Comparison of ENCODE assay signal across 8 cellular contexts in genomic region chr3:42159706-42160472, GRCh38.
DNase-seq lines count a peak whose midpoint lies in the region; ATAC-seq and TF ChIP-seq lines count a peak whose summit lies in the region.

No MANE protein-coding gene starts in this region.

- H3K27me3 ChIP-seq in AG04450 (ENCODE audit: control insufficient read depth, insufficient read depth, low read length), result no peaks in the 10 kb centered on the region
- no peaks in the 10 kb centered on the region for H3K27me3 ChIP-seq in mucosa of stomach (ENCODE audit: control insufficient read depth, insufficient read depth, low read length)

- H3K4me1 ChIP-seq in mucosa of stomach (ENCODE audit: control insufficient read depth, insufficient read depth, low read length), result peaks cover 31% of the 10 kb centered on the region

- peak overlapping the region; percentile 43 for H3K4me3 ChIP-seq in AG04450 (ENCODE audit: low read depth, low read length)
- peak overlapping the region; percentile 38 for H3K4me3 ChIP-seq in mucosa of stomach (ENCODE audit: low read length)

- CTCF ChIA-PET in AG04450 (lab: Charles Lee), result interaction anchor here (1.1 to 2.2 kb wide), 4 partner anchors 31 to 70 kb away, joined by 3 to 12 read pairs (median 4); no protein-coding TSS in a partner anchor

- ATAC-seq in GM18870 (IDR thresholded peaks at IDR 0.05; ENCODE audit: unreplicated experiment) (peak; percentile 69), HG03442 (IDR thresholded peaks at IDR 0.05; ENCODE audit: unreplicated experiment) (peak; percentile 77)

- H3K27ac ChIP-seq in AG04450 (ENCODE audit: low read depth, low read length), result peak overlapping the region; percentile 31

- peak overlapping the region; percentile 88 for H3K9ac ChIP-seq in mucosa of stomach (ENCODE audit: low read length)

- no peak for TF ChIP-seq CTCF in AG04450 (IDR thresholded peaks at IDR 0.05; ENCODE audit: low read depth, low read length)

- POLR2A ChIA-PET in AG04450 (lab: Yijun Ruan, JAX), result no interaction called here

- no peaks in the 10 kb centered on the region for H3K36me3 ChIP-seq in mucosa of stomach (ENCODE audit: control insufficient read depth, insufficient read depth, low read length)

- H3K9me3 ChIP-seq in AG04450 (ENCODE audit: control insufficient read depth, insufficient read depth, low read length), result no peaks in the 10 kb centered on the region
- no peaks in the 10 kb centered on the region for H3K9me3 ChIP-seq in mucosa of stomach (ENCODE audit: control insufficient read depth, low read length)

- DNase-seq in AG04450 (ENCODE audit: low read depth, low spot score), result no peak
- peak; percentile 36 for DNase-seq in T1000 (lab: John Stamatoyannopoulos, UW)
- peak; percentile 9 for DNase-seq in effector CD8-positive, alpha-beta T cell (lab: John Stamatoyannopoulos, UW)
- DNase-seq in NCI-H2029 (lab: John Stamatoyannopoulos, UW), result no peak
- DNase-seq in HCEC 1CT, result no peak

Comparison
In these comparisons a context has a peak if more than half of its experiments do, and no peak if none do; other contexts are left out.
1. DNase-seq: peak in T1000 (single experiment) and effector CD8-positive, alpha-beta T cell (single experiment); none in AG04450 (single experiment), NCI-H2029 (single experiment) and HCEC 1CT (single experiment).